In genomic region chr1:95072532-95073419, GRCh38 we compare ENCODE assay signal across 8 cellular contexts. TPM values are rescaled to one million over a fixed set of nuclear protein-coding genes. Genes with fewer than 3 reads are reported as not detected.
DNase-seq lines count a peak whose midpoint lies in the region; ATAC-seq and TF ChIP-seq lines count a peak whose summit lies in the region.

ALG14 (minus strand) TSS chr1:95072951; CDS start chr1:95072898, 53 bp downstream.

- peak within 1 kb of the TSS; percentile 85 for H3K27ac ChIP-seq in C4-2B
- H3K27ac ChIP-seq in left lung, result peak within 1 kb of the TSS; percentile 84 to 89

- TF ChIP-seq CTCF in C4-2B (conservative IDR thresholded peaks at IDR 0.05) (no peak), left lung (IDR thresholded peaks at IDR 0.05) (no peak)

- H3K27me3 ChIP-seq in left lung, result peaks cover 0 to 6% of the 10 kb centered on the region in 2 donors

- peak within 1 kb of the TSS; percentile 47 to 63 for H3K4me3 ChIP-seq in left lung

- no peaks in the 10 kb centered on the region for H3K36me3 ChIP-seq in left lung

- H3K4me1 ChIP-seq in left lung, result peaks cover 6 to 10% of the 10 kb centered on the region in 2 donors

- DNase-seq in NCI-H748 (lab: John Stamatoyannopoulos, UW; ENCODE audit: unreplicated experiment), result peak; percentile 90
- peak; percentile 87 to 90 for DNase-seq in activated CD4-positive, alpha-beta T cell treated with anti-CD3 and anti-CD28 coated beads, Interleukin-2, amount 50 U/mL, for 24 hours (ENCODE audit: low read depth in 1 of 2, low spot score in 1 of 2)
- DNase-seq in dermis blood vessel endothelial cell, result peak; percentile 98
- peak; percentile 94 to 95 for DNase-seq in left lung
- DNase-seq in stimulated activated CD4-positive, alpha-beta T cell treated with anti-CD3 and anti-CD28 coated beads, Interleukin-2, amount 100 ng/mL, for 4 hours (ENCODE audit: low read depth), result peak; percentile 87

- peak; percentile 96 for ATAC-seq in GM19395 (IDR thresholded peaks at IDR 0.05; ENCODE audit: unreplicated experiment)
- peak; percentile 95 for ATAC-seq in HG03558 (IDR thresholded peaks at IDR 0.05; ENCODE audit: extremely low read depth, unreplicated experiment)
- ATAC-seq in left lung, result peak; percentile 99

- intact Hi-C loops in left lung (cut with DNase I), result no loop called here

- no peaks in the 10 kb centered on the region for H3K9me3 ChIP-seq in left lung

RNA-seq across cellular contexts. Expression of gene ALG14, which starts in this region (rescaled TPM):
- total RNA-seq in dermis blood vessel endothelial cell, result 1.0 and 2.2 TPM in 2 replicates
- total RNA-seq in left lung, result 1 to 10 TPM; 5.1 to 7.9 TPM

Comparison
In these comparisons a context has a peak if more than half of its experiments do, and no peak if none do; other contexts are left out.
1. Peak in every context shown above with its lines: DNase-seq, ATAC-seq, H3K4me3 ChIP-seq and H3K27ac ChIP-seq.